ENCODE assay signal across 13 cellular contexts in the genomic region with DNA sequence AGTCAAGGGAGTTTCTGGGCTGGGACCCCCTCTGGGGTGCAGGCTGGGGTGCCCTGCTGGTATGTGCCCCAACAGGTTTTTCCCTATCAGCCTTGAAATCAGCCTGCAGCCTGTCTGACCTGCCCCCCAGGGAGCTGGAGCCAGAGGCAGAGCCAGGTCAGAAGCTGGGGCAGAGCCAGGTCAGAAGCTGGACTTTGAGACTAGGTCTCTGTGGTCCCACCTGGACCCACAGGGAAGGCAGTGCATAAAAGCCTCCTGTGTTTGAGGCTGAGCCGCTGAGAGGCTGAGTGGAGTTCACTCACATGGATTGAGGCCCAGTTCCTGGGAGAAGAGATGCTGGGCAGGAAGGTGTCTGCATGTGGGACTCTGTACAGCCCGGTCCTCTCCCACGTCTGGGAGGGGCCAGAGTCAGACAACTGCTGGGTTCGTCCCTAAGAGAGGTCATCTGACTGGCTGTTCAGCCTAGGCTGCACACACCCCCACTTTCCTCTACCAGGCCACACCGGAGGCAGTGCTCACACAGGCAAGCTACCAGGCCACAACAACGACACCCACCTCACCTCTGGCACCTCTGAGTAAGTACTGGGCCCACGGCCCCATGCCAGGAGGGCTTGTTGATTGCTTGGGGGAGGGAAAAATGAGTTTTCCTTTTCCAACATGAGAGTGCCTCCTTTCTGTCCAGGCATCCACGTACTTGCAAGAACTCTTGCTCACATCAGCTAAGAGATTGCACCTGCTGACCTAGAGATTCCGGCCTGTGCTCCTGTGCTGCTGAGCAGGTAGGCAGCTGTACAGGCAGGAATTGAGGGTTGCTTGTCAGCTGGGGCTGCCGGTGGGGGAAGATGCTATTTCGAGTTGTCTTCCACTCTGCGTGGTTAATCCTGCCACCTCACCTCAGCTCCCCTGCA. TPM values are rescaled to one million over a fixed set of nuclear protein-coding genes. Genes with fewer than 3 reads are reported as not detected.
DNase-seq lines count a peak whose midpoint lies in the region; ATAC-seq and TF ChIP-seq lines count a peak whose summit lies in the region.
"Had no signal": no experiment of that assay in that cellular context is flagged by ENCODE, and none has a peak within 500 bp of the region (broad histone marks: within the 10 kb centered on the region; RNA-seq: fewer than 3 reads in every experiment).

A gene with protein sequence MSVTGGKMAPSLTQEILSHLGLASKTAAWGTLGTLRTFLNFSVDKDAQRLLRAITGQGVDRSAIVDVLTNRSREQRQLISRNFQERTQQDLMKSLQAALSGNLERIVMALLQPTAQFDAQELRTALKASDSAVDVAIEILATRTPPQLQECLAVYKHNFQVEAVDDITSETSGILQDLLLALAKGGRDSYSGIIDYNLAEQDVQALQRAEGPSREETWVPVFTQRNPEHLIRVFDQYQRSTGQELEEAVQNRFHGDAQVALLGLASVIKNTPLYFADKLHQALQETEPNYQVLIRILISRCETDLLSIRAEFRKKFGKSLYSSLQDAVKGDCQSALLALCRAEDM (plus strand): TSS at position 488 of the 908 bp plus-strand sequence. CDS start 814 bp downstream, outside the sequence.

- DNase-seq in activated CD4-positive, alpha-beta T cell treated with anti-CD3 and anti-CD28 coated beads, Interleukin-2, amount 10 ng/mL, durations not matched to agents 7 days and 5 days, result no peak
- DNase-seq in activated CD4-positive, alpha-beta T cell treated with anti-CD3 and anti-CD28 coated beads for 4 hours, result no peak
- DNase-seq in SHP77 (lab: John Stamatoyannopoulos, UW), result peak; percentile 46 to 53
- peak; percentile 53 for DNase-seq in iPS-NIHi11 (ENCODE audit: low spot score)
- no peak for DNase-seq in type B pancreatic cell (ENCODE audit: extremely low spot score, unreplicated experiment)
- no peak for DNase-seq in germinal center (ENCODE audit: low spot score)
- no peak for DNase-seq in activated CD8-positive, alpha-beta memory T cell treated with anti-CD3 and anti-CD28 coated beads, Interleukin-2, amount 10 ng/mL, durations not matched to agents 7 days and 5 days
- no peak for DNase-seq in stimulated activated CD8-positive, alpha-beta memory T cell treated with anti-CD3 and anti-CD28 coated beads, Interleukin-4, amount 100 ng/mL, for 48 hours
- DNase-seq: activated naive CD4-positive, alpha-beta T cell treated with anti-CD3 and anti-CD28 coated beads, Interleukin-2, amount 10 ng/mL, durations not matched to agents 7 days and 5 days; foreskin melanocyte; occipital lobe had no signal

- ATAC-seq in activated CD8-positive, alpha-beta memory T cell treated with anti-CD3 and anti-CD28 coated beads, Interleukin-2, amount 10 ng/mL, durations not matched to agents 7 days and 5 days, result no peak

- CTCF ChIA-PET in activated CD4-positive, alpha-beta T cell treated with anti-CD3 and anti-CD28 coated beads, Interleukin-2, amount 10 ng/mL, durations not matched to agents 7 days and 5 days (lab: Charles Lee), result interaction anchor here (0.6 to 7.9 kb wide), 9 partner anchors 9 to 583 kb away, joined by 3 to 61 read pairs (median 4); a partner anchor contains a TSS
- CTCF ChIA-PET in activated CD8-positive, alpha-beta memory T cell treated with anti-CD3 and anti-CD28 coated beads, Interleukin-2, amount 10 ng/mL, durations not matched to agents 7 days and 5 days (lab: Charles Lee), result interaction anchor here (0.5 to 8.1 kb wide), 7 partner anchors 8 to 414 kb away, joined by 3 to 104 read pairs (median 3); a partner anchor contains a TSS

- peak within 1 kb of the TSS; percentile 36 for H3K27ac Mint-ChIP-seq in activated CD4-positive, alpha-beta T cell treated with anti-CD3 and anti-CD28 coated beads, Interleukin-2, amount 10 ng/mL, durations not matched to agents 7 days and 5 days
- H3K27ac Mint-ChIP-seq in type B pancreatic cell, result peak within 1 kb of the TSS; percentile 95
- H3K27ac Mint-ChIP-seq in activated CD8-positive, alpha-beta memory T cell treated with anti-CD3 and anti-CD28 coated beads, Interleukin-2, amount 10 ng/mL, durations not matched to agents 7 days and 5 days, result no peak within 1 kb of the TSS
- H3K27ac Mint-ChIP-seq: activated naive CD4-positive, alpha-beta T cell treated with anti-CD3 and anti-CD28 coated beads, Interleukin-2, amount 10 ng/mL, durations not matched to agents 7 days and 5 days; B cell had no signal

- TF ChIP-seq CTCF in type B pancreatic cell (conservative IDR thresholded peaks at IDR 0.05), result no peak

- H3K36me3 Mint-ChIP-seq in activated CD4-positive, alpha-beta T cell treated with anti-CD3 and anti-CD28 coated beads, Interleukin-2, amount 10 ng/mL, durations not matched to agents 7 days and 5 days (ENCODE audit: low read depth), result no peaks in the 10 kb centered on the region
- H3K36me3 Mint-ChIP-seq in type B pancreatic cell, result no peaks in the 10 kb centered on the region
- no peaks in the 10 kb centered on the region for H3K36me3 Mint-ChIP-seq in activated CD8-positive, alpha-beta memory T cell treated with anti-CD3 and anti-CD28 coated beads, Interleukin-2, amount 10 ng/mL, durations not matched to agents 7 days and 5 days
- H3K36me3 Mint-ChIP-seq: activated naive CD4-positive, alpha-beta T cell treated with anti-CD3 and anti-CD28 coated beads, Interleukin-2, amount 10 ng/mL, durations not matched to agents 7 days and 5 days had no signal

- H3K4me3 Mint-ChIP-seq in activated CD4-positive, alpha-beta T cell treated with anti-CD3 and anti-CD28 coated beads, Interleukin-2, amount 10 ng/mL, durations not matched to agents 7 days and 5 days, result no peak within 1 kb of the TSS
- H3K4me3 Mint-ChIP-seq in type B pancreatic cell, result peak within 1 kb of the TSS; percentile 61
- H3K4me3 Mint-ChIP-seq in activated CD8-positive, alpha-beta memory T cell treated with anti-CD3 and anti-CD28 coated beads, Interleukin-2, amount 10 ng/mL, durations not matched to agents 7 days and 5 days, result no peak within 1 kb of the TSS
- H3K4me3 Mint-ChIP-seq: activated naive CD4-positive, alpha-beta T cell treated with anti-CD3 and anti-CD28 coated beads, Interleukin-2, amount 10 ng/mL, durations not matched to agents 7 days and 5 days; B cell had no signal

- no peaks in the 10 kb centered on the region for H3K9me3 Mint-ChIP-seq in activated CD4-positive, alpha-beta T cell treated with anti-CD3 and anti-CD28 coated beads, Interleukin-2, amount 10 ng/mL, durations not matched to agents 7 days and 5 days
- H3K9me3 Mint-ChIP-seq in type B pancreatic cell, result no peaks in the 10 kb centered on the region
- no peaks in the 10 kb centered on the region for H3K9me3 Mint-ChIP-seq in activated CD8-positive, alpha-beta memory T cell treated with anti-CD3 and anti-CD28 coated beads, Interleukin-2, amount 10 ng/mL, durations not matched to agents 7 days and 5 days (ENCODE audit: low read depth)
- H3K9me3 Mint-ChIP-seq: activated naive CD4-positive, alpha-beta T cell treated with anti-CD3 and anti-CD28 coated beads, Interleukin-2, amount 10 ng/mL, durations not matched to agents 7 days and 5 days had no signal

- POLR2A ChIA-PET in activated CD4-positive, alpha-beta T cell treated with anti-CD3 and anti-CD28 coated beads, Interleukin-2, amount 10 ng/mL, durations not matched to agents 7 days and 5 days (lab: Charles Lee), result interaction anchor here (1.1 kb wide), 1 partner anchor 14 kb away, joined by 6 read pairs; no protein-coding TSS in a partner anchor

- H3K4me1 Mint-ChIP-seq in activated CD4-positive, alpha-beta T cell treated with anti-CD3 and anti-CD28 coated beads, Interleukin-2, amount 10 ng/mL, durations not matched to agents 7 days and 5 days, result peaks cover 27% of the 10 kb centered on the region
- H3K4me1 Mint-ChIP-seq in type B pancreatic cell (ENCODE audit: unreplicated experiment), result peaks cover 20% of the 10 kb centered on the region
- H3K4me1 Mint-ChIP-seq in activated CD8-positive, alpha-beta memory T cell treated with anti-CD3 and anti-CD28 coated beads, Interleukin-2, amount 10 ng/mL, durations not matched to agents 7 days and 5 days, result peaks cover 16% of the 10 kb centered on the region

- H3K27me3 Mint-ChIP-seq in activated CD4-positive, alpha-beta T cell treated with anti-CD3 and anti-CD28 coated beads, Interleukin-2, amount 10 ng/mL, durations not matched to agents 7 days and 5 days, result no peaks in the 10 kb centered on the region
- H3K27me3 Mint-ChIP-seq in type B pancreatic cell, result no peaks in the 10 kb centered on the region
- no peaks in the 10 kb centered on the region for H3K27me3 Mint-ChIP-seq in activated CD8-positive, alpha-beta memory T cell treated with anti-CD3 and anti-CD28 coated beads, Interleukin-2, amount 10 ng/mL, durations not matched to agents 7 days and 5 days
- H3K27me3 Mint-ChIP-seq: B cell had no signal

RNA-seq across cellular contexts. Expression of the gene that starts here (rescaled TPM):
- total RNA-seq in activated CD4-positive, alpha-beta T cell treated with anti-CD3 and anti-CD28 coated beads, Interleukin-2, amount 10 ng/mL, durations not matched to agents 7 days and 5 days, result under 1 TPM in 1 of 2 experiments, not detected in 1; 0.10 TPM
- 5.8 and 9.5 TPM in 2 replicates for total RNA-seq in type B pancreatic cell (ENCODE audit: low replicate concordance)
- total RNA-seq in activated CD8-positive, alpha-beta memory T cell treated with anti-CD3 and anti-CD28 coated beads, Interleukin-2, amount 10 ng/mL, durations not matched to agents 7 days and 5 days, result under 1 TPM in 1 of 2 experiments, not detected in 1; 0.23 TPM
- total RNA-seq: occipital lobe, SJSA1 had no signal

Comparison
In these comparisons a context has a peak if more than half of its experiments do, and no peak if none do; other contexts are left out.
1. DNase-seq: peak in SHP77 (2 of 2) and iPS-NIHi11 (single experiment); none in activated CD4-positive, alpha-beta T cell treated with anti-CD3 and anti-CD28 coated beads, Interleukin-2, amount 10 ng/mL, durations not matched to agents 7 days and 5 days (single experiment), activated CD4-positive, alpha-beta T cell treated with anti-CD3 and anti-CD28 coated beads for 4 hours (0 of 2), type B pancreatic cell (single experiment), germinal center (single experiment), activated CD8-positive, alpha-beta memory T cell treated with anti-CD3 and anti-CD28 coated beads, Interleukin-2, amount 10 ng/mL, durations not matched to agents 7 days and 5 days (single experiment) and stimulated activated CD8-positive, alpha-beta memory T cell treated with anti-CD3 and anti-CD28 coated beads, Interleukin-4, amount 100 ng/mL, for 48 hours (single experiment).